1 cellular context compared by ENCODE assay signal in genomic region chr7:8260871-8261707, GRCh38.
TF ChIP-seq lines count a peak whose summit lies in the region.

No MANE protein-coding gene starts in this region.

TF ChIP-seq in H1, 55 proteins besides CTCF, POLR2A, EP300 and RAD21 (continued from another document):
- TF ChIP-seq SIRT6 (IDR thresholded peaks at IDR 0.05; ENCODE audit: low read length), result no peak
